In genomic region chr16:16805809-16806208, GRCh38 we compare ENCODE assay signal across 21 cellular contexts.
"Had no signal": no experiment of that assay in that cellular context is flagged by ENCODE, and none has a peak within 500 bp of the region (broad histone marks: within the 10 kb centered on the region; RNA-seq: fewer than 3 reads in every experiment).

No MANE protein-coding gene starts in this region.

- DNase-seq: activated B cell treated with CpG ODN at 0.5 μM for 24 hours; activated CD4-positive, alpha-beta T cell treated with anti-CD3 and anti-CD28 coated beads for 48 hours; activated CD4-positive, alpha-beta T cell treated with anti-CD3 and anti-CD28 coated beads, Interleukin-2, amount 50 U/mL, for 1 hour; activated CD4-positive, alpha-beta T cell treated with anti-CD3 and anti-CD28 coated beads, Interleukin-2, amount 50 U/mL, for 48 hours; activated CD8-positive, alpha-beta memory T cell treated with anti-CD3 and anti-CD28 coated beads for 24 hours; activated CD8-positive, alpha-beta T cell treated with anti-CD3 and anti-CD28 coated beads for 36 hours; activated effector memory CD4-positive, alpha-beta T cell treated with Interleukin-2 at 50 U/mL for 16 hours; activated gamma-delta T cell treated with Interleukin-2 at 50 U/mL for 16 hours; activated naive CD4-positive, alpha-beta T cell treated with anti-CD3 and anti-CD28 coated beads, Interleukin-2, amount 50 U/mL, for 16 hours; activated naive CD4-positive, alpha-beta T cell treated with Interleukin-2 at 50 U/mL for 16 hours; activated T-cell treated with anti-CD3 and anti-CD28 coated beads, Interleukin-2, amount 50 U/mL, for 4 hours; amniotic stem cell; anterior cingulate cortex; brain microvascular endothelial cell; dorsolateral prefrontal cortex; effector memory CD4-positive, alpha-beta T cell; endodermal cell; foreskin fibroblast; head of caudate nucleus; T1000; WERI-Rb-1 had no signal
